16 cellular contexts compared by ENCODE assay signal in genomic region chr4:98522062-98522461, GRCh38.
DNase-seq lines count a peak whose midpoint lies in the region; ATAC-seq and TF ChIP-seq lines count a peak whose summit lies in the region.
"Had no signal": no experiment of that assay in that cellular context is flagged by ENCODE, and none has a peak within 500 bp of the region (broad histone marks: within the 10 kb centered on the region; RNA-seq: fewer than 3 reads in every experiment).

No MANE protein-coding gene starts in this region.

- no peaks in the 10 kb centered on the region for H3K27me3 ChIP-seq in foreskin keratinocyte
- H3K27me3 ChIP-seq: pancreas, tibial nerve had no signal

- H3K4me1 ChIP-seq in foreskin keratinocyte = peaks cover 43% of the 10 kb centered on the region
- H3K4me1 ChIP-seq: lower lobe of right lung had no signal

- peak; percentile 20 for ATAC-seq in activated T-helper 17 cell treated with anti-CD3 and anti-CD28 coated beads, Interleukin-2, amount 50 U/mL, for 72 hours (replicated peaks)
- no peak for ATAC-seq in foreskin keratinocyte
- ATAC-seq in stimulated activated effector memory CD8-positive, alpha-beta T cell treated with anti-CD3 and anti-CD28 coated beads, Interleukin-12 subunit alpha, Interleukin-12 subunit beta, amount 100 ng/mL, for 72 hours = no peak
- ATAC-seq: lower lobe of right lung, pancreas had no signal

- H3K4me3 Mint-ChIP-seq in activated naive CD4-positive, alpha-beta T cell treated with anti-CD3 and anti-CD28 coated beads for 36 hours = no peak overlapping the region
- H3K4me3 Mint-ChIP-seq in activated T-helper 17 cell treated with anti-CD3 and anti-CD28 coated beads, Interleukin-2, amount 50 U/mL, for 72 hours = peak overlapping the region; percentile 9
- peak overlapping the region; percentile 7 for H3K4me3 Mint-ChIP-seq in stimulated activated effector memory CD8-positive, alpha-beta T cell treated with anti-CD3 and anti-CD28 coated beads, Interleukin-12 subunit alpha, Interleukin-12 subunit beta, amount 100 ng/mL, for 72 hours

- CTCF ChIA-PET in activated naive CD4-positive, alpha-beta T cell treated with anti-CD3 and anti-CD28 coated beads for 36 hours (lab: Charles Lee) = interaction anchor here (1.6 kb wide), 1 partner anchor 38 kb away, joined by 4 read pairs; no protein-coding TSS in a partner anchor

- no peaks in the 10 kb centered on the region for H3K27me3 Mint-ChIP-seq in activated naive CD4-positive, alpha-beta T cell treated with anti-CD3 and anti-CD28 coated beads for 36 hours (ENCODE audit: low read depth)
- H3K27me3 Mint-ChIP-seq in activated T-helper 17 cell treated with anti-CD3 and anti-CD28 coated beads, Interleukin-2, amount 50 U/mL, for 72 hours = no peaks in the 10 kb centered on the region

- H3K36me3 Mint-ChIP-seq in activated naive CD4-positive, alpha-beta T cell treated with anti-CD3 and anti-CD28 coated beads for 36 hours (ENCODE audit: low read depth) = no peaks in the 10 kb centered on the region
- no peaks in the 10 kb centered on the region for H3K36me3 Mint-ChIP-seq in activated T-helper 17 cell treated with anti-CD3 and anti-CD28 coated beads, Interleukin-2, amount 50 U/mL, for 72 hours (ENCODE audit: low read depth)
- no peaks in the 10 kb centered on the region for H3K36me3 Mint-ChIP-seq in stimulated activated effector memory CD8-positive, alpha-beta T cell treated with anti-CD3 and anti-CD28 coated beads, Interleukin-12 subunit alpha, Interleukin-12 subunit beta, amount 100 ng/mL, for 72 hours

- intact Hi-C loops in activated naive CD4-positive, alpha-beta T cell treated with anti-CD3 and anti-CD28 coated beads for 36 hours (cut with micrococcal nuclease) = loop anchor here (1.0 kb wide), 5 partner anchors 11 to 379 kb away; partner anchors contain the start of gene STPG2

- no peak for TF ChIP-seq CTCF in foreskin keratinocyte (conservative IDR thresholded peaks at IDR 0.05)
- TF ChIP-seq CTCF in GM13977 (IDR thresholded peaks at IDR 0.05; ENCODE audit: extremely low read depth, insufficient read depth, missing control alignments) = no peak

- peaks cover 55% of the 10 kb centered on the region for H3K4me1 Mint-ChIP-seq in activated naive CD4-positive, alpha-beta T cell treated with anti-CD3 and anti-CD28 coated beads for 36 hours (ENCODE audit: low read depth)
- peaks cover 38% of the 10 kb centered on the region for H3K4me1 Mint-ChIP-seq in activated T-helper 17 cell treated with anti-CD3 and anti-CD28 coated beads, Interleukin-2, amount 50 U/mL, for 72 hours
- peaks cover 56% of the 10 kb centered on the region for H3K4me1 Mint-ChIP-seq in stimulated activated effector memory CD8-positive, alpha-beta T cell treated with anti-CD3 and anti-CD28 coated beads, Interleukin-12 subunit alpha, Interleukin-12 subunit beta, amount 100 ng/mL, for 72 hours

- H3K27ac Mint-ChIP-seq in activated naive CD4-positive, alpha-beta T cell treated with anti-CD3 and anti-CD28 coated beads for 36 hours = peak overlapping the region; percentile 53
- peak overlapping the region; percentile 47 for H3K27ac Mint-ChIP-seq in activated T-helper 17 cell treated with anti-CD3 and anti-CD28 coated beads, Interleukin-2, amount 50 U/mL, for 72 hours
- peak overlapping the region; percentile 62 for H3K27ac Mint-ChIP-seq in stimulated activated effector memory CD8-positive, alpha-beta T cell treated with anti-CD3 and anti-CD28 coated beads, Interleukin-12 subunit alpha, Interleukin-12 subunit beta, amount 100 ng/mL, for 72 hours

- H3K9me3 Mint-ChIP-seq in activated naive CD4-positive, alpha-beta T cell treated with anti-CD3 and anti-CD28 coated beads for 36 hours = peaks cover 1% of the 10 kb centered on the region
- H3K9me3 Mint-ChIP-seq in activated T-helper 17 cell treated with anti-CD3 and anti-CD28 coated beads, Interleukin-2, amount 50 U/mL, for 72 hours = no peaks in the 10 kb centered on the region
- no peaks in the 10 kb centered on the region for H3K9me3 Mint-ChIP-seq in stimulated activated effector memory CD8-positive, alpha-beta T cell treated with anti-CD3 and anti-CD28 coated beads, Interleukin-12 subunit alpha, Interleukin-12 subunit beta, amount 100 ng/mL, for 72 hours

- peak; percentile 36 for DNase-seq in activated naive CD4-positive, alpha-beta T cell treated with anti-CD3 and anti-CD28 coated beads for 36 hours
- DNase-seq in activated naive CD4-positive, alpha-beta T cell (lab: John Stamatoyannopoulos, UW) = no peak
- no peak for DNase-seq in foreskin keratinocyte
- DNase-seq in stimulated activated effector memory CD8-positive, alpha-beta T cell treated with anti-CD3 and anti-CD28 coated beads, Interleukin-12 subunit alpha, Interleukin-12 subunit beta, amount 100 ng/mL, for 72 hours (ENCODE audit: low spot score in 2 of 2) = no peak
- no peak for DNase-seq in T1000 (lab: John Stamatoyannopoulos, UW)
- no peak for DNase-seq in Kasumi-1 (lab: John Stamatoyannopoulos, UW)
- DNase-seq in GM13977 (ENCODE audit: low spot score) = no peak
- DNase-seq: activated CD4-positive, alpha-beta T cell treated with anti-CD3 and anti-CD28 coated beads, Interleukin-2, amount 50 U/mL, for 48 hours; DMS 273 treated with DMSO at 0.1 percent for 48 hours; lower lobe of right lung; NCI-H1694; NCI-H510A treated with DMSO at 0.1 percent for 48 hours; pancreas; stimulated activated CD4-positive, alpha-beta T cell treated with anti-CD3 and anti-CD28 coated beads, Interleukin-12 subunit alpha, Interleukin-12 subunit beta, amount 100 ng/mL, for 4 hours had no signal

- in situ Hi-C loops in GM13977 (cut with MboI; ENCODE audit: low pct_unique_long_range_greater_than_20kb, low sequenced_read_pairs, unreplicated experiment) = no loop called here

- peak overlapping the region; percentile 0 for H3K27ac ChIP-seq in foreskin keratinocyte
- H3K27ac ChIP-seq: lower lobe of right lung, pancreas had no signal
